Comparison of ENCODE assay signal across 1 cellular context in the genomic region with DNA sequence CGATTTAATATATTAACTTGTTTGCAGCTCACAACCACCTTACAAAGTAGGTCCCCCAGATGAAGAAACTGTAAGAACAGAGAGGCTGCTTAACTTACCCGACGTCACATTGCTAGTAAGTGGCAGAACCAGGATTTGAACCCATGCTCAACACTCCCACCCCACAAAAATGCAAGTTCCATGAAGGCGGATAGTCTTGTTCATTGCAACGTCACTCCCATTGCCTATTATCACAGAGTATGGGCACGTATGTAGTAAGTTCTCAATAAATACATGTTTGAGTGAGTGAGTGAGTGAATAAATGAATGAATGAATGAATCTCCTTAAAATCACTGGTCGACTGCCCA.
TF ChIP-seq lines count a peak whose summit lies in the region.

No MANE protein-coding gene starts in this region.

TF ChIP-seq in endothelial cell of umbilical vein, 7 proteins besides CTCF, POLR2A, EP300 and RAD21 (continued from another document):
- no peak for TF ChIP-seq MYC (IDR thresholded peaks at IDR 0.05; ENCODE audit: low read depth, low read length)
- TF ChIP-seq FOS (IDR thresholded peaks at IDR 0.05; ENCODE audit: borderline replicate concordance, insufficient read depth, low read length), result no peak
- TF ChIP-seq, protein P1, sequence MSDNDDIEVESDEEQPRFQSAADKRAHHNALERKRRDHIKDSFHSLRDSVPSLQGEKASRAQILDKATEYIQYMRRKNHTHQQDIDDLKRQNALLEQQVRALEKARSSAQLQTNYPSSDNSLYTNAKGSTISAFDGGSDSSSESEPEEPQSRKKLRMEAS (IDR thresholded peaks at IDR 0.05; ENCODE audit: insufficient read depth, insufficient read length), result no peak
- TF ChIP-seq JUN (IDR thresholded peaks at IDR 0.05; ENCODE audit: borderline replicate concordance, insufficient read depth, insufficient read length, low read depth), result no peak
- TF ChIP-seq POLR2AphosphoS5 (IDR thresholded peaks at IDR 0.05; ENCODE audit: insufficient read depth, low read depth, low read length), result no peak
- no peak for TF ChIP-seq GATA2 (IDR thresholded peaks at IDR 0.05; ENCODE audit: insufficient read depth, insufficient read length, low read depth, low read length)
